20 cellular contexts compared by ENCODE assay signal in genomic region chr1:37949524-37950152, GRCh38. TPM values are rescaled to one million over a fixed set of nuclear protein-coding genes. Genes with fewer than 3 reads are reported as not detected.
A peak's percentile ranks its signal among the peaks of the same experiment; 100 is the strongest.
DNase-seq lines count a peak whose midpoint lies in the region; ATAC-seq and TF ChIP-seq lines count a peak whose summit lies in the region.
"Had no signal": no experiment of that assay in that cellular context is flagged by ENCODE, and none has a peak within 500 bp of the region (broad histone marks: within the 10 kb centered on the region; RNA-seq: fewer than 3 reads in every experiment).

No MANE protein-coding gene starts in this region.

- in situ Hi-C loops in IMR-90 (cut with MboI; ENCODE audit: low sequenced_read_pairs) = no loop called here

- H3K4me1 ChIP-seq in IMR-90 (ENCODE audit: control insufficient read depth, insufficient read depth, low read length) (peaks cover 4% of the 10 kb centered on the region), spleen (peaks cover 0 to 38% (median 31%) of the 10 kb centered on the region in 6 donors)

- dilution Hi-C loops in IMR-90 (cut with HindIII; ENCODE audit: low sequenced_read_pairs, unreplicated experiment) = no loop called here

- H3K27ac Mint-ChIP-seq in activated naive CD8-positive, alpha-beta T cell treated with anti-CD3 and anti-CD28 coated beads, Interleukin-2, amount 10 ng/mL, durations not matched to agents 7 days and 5 days = no peak overlapping the region
- H3K27ac Mint-ChIP-seq in activated naive CD8-positive, alpha-beta T cell treated with anti-CD3 and anti-CD28 coated beads for 36 hours = no peak overlapping the region
- peak overlapping the region; percentile 97 for H3K27ac Mint-ChIP-seq in dendritic cell treated with granulocyte-macrophage colony-stimulating factor and Interleukin-4, amounts not matched to agents 40 ng/mL and 50 ng/mL, for 4 days
- H3K27ac Mint-ChIP-seq in stimulated activated memory B cell treated with anti-CD40 and anti-IgM and Interleukin-4, amounts not matched to agents 10 μg/mL and 1 μg/mL and 100 μg/mL, for 72 hours = peak overlapping the region; percentile 61

- H4K20me1 ChIP-seq in IMR-90 (ENCODE audit: insufficient read depth, low read length) = no peaks in the 10 kb centered on the region
- H4K20me1 ChIP-seq: BLaER1 had no signal

- no peak overlapping the region for H2BK20ac ChIP-seq in IMR-90 (ENCODE audit: low read depth, low read length)

- H3K9me3 ChIP-seq in IMR-90 (ENCODE audit: control insufficient read depth, insufficient read depth, low read length) (no peaks in the 10 kb centered on the region), spleen (no peaks in the 10 kb centered on the region)
- H3K9me3 ChIP-seq: BLaER1 had no signal

- no peak overlapping the region for H3K27ac ChIP-seq in IMR-90 (ENCODE audit: insufficient read depth, low read length)
- H3K27ac ChIP-seq in spleen = no peak overlapping the region
- H3K27ac ChIP-seq: BLaER1, KMS-11 had no signal

- CTCF ChIA-PET in IMR-90 (lab: Yijun Ruan, JAX) = interaction anchor here (1.3 kb wide), 1 partner anchor 8 kb away, joined by 4 read pairs; no protein-coding TSS in a partner anchor

- H3K9me1 ChIP-seq in IMR-90 (ENCODE audit: insufficient read depth, low read length) = peaks cover 18% of the 10 kb centered on the region

- TF ChIP-seq POLR2A in IMR-90 (IDR thresholded peaks at IDR 0.05; ENCODE audit: low read depth, low read length) (no peak), spleen (IDR thresholded peaks at IDR 0.05) (no peak)

- H3K27me3 ChIP-seq in IMR-90 (ENCODE audit: control insufficient read depth, insufficient read depth, low read length) (no peaks in the 10 kb centered on the region), spleen (replicated peaks in 1 of 7) (no peaks in the 10 kb centered on the region)
- H3K27me3 ChIP-seq: BLaER1 had no signal

- no CpG with 5 or more reads among the region's 6 CpGs for WGBS in IMR-90 (ENCODE audit: extremely low coverage in 2 of 2, insufficient read length in 1 of 2), 2 experiments
- WGBS in spleen, 5 donors = 66 to 85% (median 75%) methylated on average over 4 to 6 of the region's 6 CpGs

- ATAC-seq in activated naive CD8-positive, alpha-beta T cell treated with anti-CD3 and anti-CD28 coated beads, Interleukin-2, amount 10 ng/mL, durations not matched to agents 7 days and 5 days (ENCODE audit: low read depth) = no peak
- no peak for ATAC-seq in IMR-90 (ENCODE audit: low read depth)
- ATAC-seq in stimulated activated memory B cell treated with anti-CD40 and anti-IgM and Interleukin-4, amounts not matched to agents 10 μg/mL and 1 μg/mL and 100 μg/mL, for 72 hours = no peak
- no peak for ATAC-seq in GM18519 (IDR thresholded peaks at IDR 0.05; ENCODE audit: low FRiP score, unreplicated experiment)
- ATAC-seq: GM12878, PC-3 had no signal

- H2AFZ ChIP-seq in IMR-90 (replicated peaks; ENCODE audit: low read length, poor library complexity) = no peak overlapping the region

- no peak overlapping the region for H2BK120ac ChIP-seq in IMR-90 (ENCODE audit: low read depth, low read length)

- peaks cover 6 to 30% of the 10 kb centered on the region in 2 experiments for H3K79me1 ChIP-seq in IMR-90 (ENCODE audit: low read depth in 1 of 2, low read length in 2 of 2)

- no TSS peak for BruUV-seq in IMR-90 (replicated peaks; lab: Mats Ljungman, UMichigan)

- H3K4me1 Mint-ChIP-seq in activated naive CD8-positive, alpha-beta T cell treated with anti-CD3 and anti-CD28 coated beads, Interleukin-2, amount 10 ng/mL, durations not matched to agents 7 days and 5 days = peaks cover 15% of the 10 kb centered on the region
- peaks cover 19% of the 10 kb centered on the region for H3K4me1 Mint-ChIP-seq in activated naive CD8-positive, alpha-beta T cell treated with anti-CD3 and anti-CD28 coated beads for 36 hours
- peaks cover 64% of the 10 kb centered on the region for H3K4me1 Mint-ChIP-seq in dendritic cell treated with granulocyte-macrophage colony-stimulating factor and Interleukin-4, amounts not matched to agents 40 ng/mL and 50 ng/mL, for 4 days (ENCODE audit: low read depth)
- peaks cover 57% of the 10 kb centered on the region for H3K4me1 Mint-ChIP-seq in stimulated activated memory B cell treated with anti-CD40 and anti-IgM and Interleukin-4, amounts not matched to agents 10 μg/mL and 1 μg/mL and 100 μg/mL, for 72 hours

- no peak overlapping the region for H4K91ac ChIP-seq in IMR-90 (ENCODE audit: insufficient read depth, low read depth, low read length)

- no peak overlapping the region for H3K23ac ChIP-seq in IMR-90 (ENCODE audit: low read depth, low read length)

- no peak overlapping the region for H4K5ac ChIP-seq in IMR-90 (ENCODE audit: low read depth, low read length)

- POLR2A ChIA-PET in activated naive CD8-positive, alpha-beta T cell treated with anti-CD3 and anti-CD28 coated beads, Interleukin-2, amount 10 ng/mL, durations not matched to agents 7 days and 5 days (lab: Charles Lee) = interaction anchor here (0.8 to 1.9 kb wide), 4 partner anchors 9 to 24 kb away, joined by 3 to 9 read pairs (median 4); no protein-coding TSS in a partner anchor
- POLR2A ChIA-PET in IMR-90 (lab: Charles Lee; ENCODE audit: unreplicated experiment) = no interaction called here

- no peak overlapping the region for H2BK5ac ChIP-seq in IMR-90 (ENCODE audit: low read depth, low read length, poor library complexity, severe bottlenecking)

- no peak overlapping the region for H3K4ac ChIP-seq in IMR-90 (ENCODE audit: low read depth, low read length)

- H3K27me3 Mint-ChIP-seq in activated naive CD8-positive, alpha-beta T cell treated with anti-CD3 and anti-CD28 coated beads, Interleukin-2, amount 10 ng/mL, durations not matched to agents 7 days and 5 days = no peaks in the 10 kb centered on the region
- no peaks in the 10 kb centered on the region for H3K27me3 Mint-ChIP-seq in activated naive CD8-positive, alpha-beta T cell treated with anti-CD3 and anti-CD28 coated beads for 36 hours
- no peaks in the 10 kb centered on the region for H3K27me3 Mint-ChIP-seq in dendritic cell treated with granulocyte-macrophage colony-stimulating factor and Interleukin-4, amounts not matched to agents 40 ng/mL and 50 ng/mL, for 4 days
- no peaks in the 10 kb centered on the region for H3K27me3 Mint-ChIP-seq in stimulated activated memory B cell treated with anti-CD40 and anti-IgM and Interleukin-4, amounts not matched to agents 10 μg/mL and 1 μg/mL and 100 μg/mL, for 72 hours

- no peak for TF ChIP-seq CTCF in IMR-90 (conservative IDR thresholded peaks at IDR 0.05; ENCODE audit: low read depth, low read length)
- TF ChIP-seq CTCF in spleen (IDR thresholded peaks at IDR 0.05 in 8 of 11, conservative IDR thresholded peaks at IDR 0.05 in 3 of 11) = no peak

- no peaks in the 10 kb centered on the region for H3K36me3 Mint-ChIP-seq in activated naive CD8-positive, alpha-beta T cell treated with anti-CD3 and anti-CD28 coated beads, Interleukin-2, amount 10 ng/mL, durations not matched to agents 7 days and 5 days
- no peaks in the 10 kb centered on the region for H3K36me3 Mint-ChIP-seq in activated naive CD8-positive, alpha-beta T cell treated with anti-CD3 and anti-CD28 coated beads for 36 hours
- H3K36me3 Mint-ChIP-seq in dendritic cell treated with granulocyte-macrophage colony-stimulating factor and Interleukin-4, amounts not matched to agents 40 ng/mL and 50 ng/mL, for 4 days (ENCODE audit: low read depth) = peaks cover 15% of the 10 kb centered on the region
- no peaks in the 10 kb centered on the region for H3K36me3 Mint-ChIP-seq in stimulated activated memory B cell treated with anti-CD40 and anti-IgM and Interleukin-4, amounts not matched to agents 10 μg/mL and 1 μg/mL and 100 μg/mL, for 72 hours

- H3K18ac ChIP-seq in IMR-90 (ENCODE audit: low read depth, low read length) = no peak overlapping the region

- H3K4me2 ChIP-seq in IMR-90 (ENCODE audit: low read depth, low read length) = no peak overlapping the region
- H3K4me2 ChIP-seq: BLaER1, KMS-11 had no signal

- H3K56ac ChIP-seq in IMR-90 (ENCODE audit: extremely low read depth, insufficient read depth, low read length) = no peak overlapping the region

- H3K9me3 Mint-ChIP-seq in activated naive CD8-positive, alpha-beta T cell treated with anti-CD3 and anti-CD28 coated beads, Interleukin-2, amount 10 ng/mL, durations not matched to agents 7 days and 5 days = no peaks in the 10 kb centered on the region
- H3K9me3 Mint-ChIP-seq in activated naive CD8-positive, alpha-beta T cell treated with anti-CD3 and anti-CD28 coated beads for 36 hours = no peaks in the 10 kb centered on the region
- no peaks in the 10 kb centered on the region for H3K9me3 Mint-ChIP-seq in dendritic cell treated with granulocyte-macrophage colony-stimulating factor and Interleukin-4, amounts not matched to agents 40 ng/mL and 50 ng/mL, for 4 days
- H3K9me3 Mint-ChIP-seq in stimulated activated memory B cell treated with anti-CD40 and anti-IgM and Interleukin-4, amounts not matched to agents 10 μg/mL and 1 μg/mL and 100 μg/mL, for 72 hours = no peaks in the 10 kb centered on the region
- H3K9me3 Mint-ChIP-seq: CD8-positive, alpha-beta memory T cell had no signal

- H3K9ac ChIP-seq in IMR-90 (ENCODE audit: low read depth, low read length) = no peak overlapping the region
- H3K9ac ChIP-seq: BLaER1, KMS-11 had no signal

- H2AK9ac ChIP-seq in IMR-90 (replicated peaks; ENCODE audit: low read depth, low read length, poor library complexity) = peak overlapping the region; percentile 52

- H3K4me3 Mint-ChIP-seq in activated naive CD8-positive, alpha-beta T cell treated with anti-CD3 and anti-CD28 coated beads, Interleukin-2, amount 10 ng/mL, durations not matched to agents 7 days and 5 days = no peak overlapping the region
- no peak overlapping the region for H3K4me3 Mint-ChIP-seq in activated naive CD8-positive, alpha-beta T cell treated with anti-CD3 and anti-CD28 coated beads for 36 hours
- H3K4me3 Mint-ChIP-seq in dendritic cell treated with granulocyte-macrophage colony-stimulating factor and Interleukin-4, amounts not matched to agents 40 ng/mL and 50 ng/mL, for 4 days = no peak overlapping the region
- H3K4me3 Mint-ChIP-seq in stimulated activated memory B cell treated with anti-CD40 and anti-IgM and Interleukin-4, amounts not matched to agents 10 μg/mL and 1 μg/mL and 100 μg/mL, for 72 hours = no peak overlapping the region
- H3K4me3 Mint-ChIP-seq: CD8-positive, alpha-beta memory T cell had no signal

- intact Hi-C loops in IMR-90 (cut with micrococcal nuclease) (no loop called here), spleen (cut with DNase I; ENCODE audit: low total_unique reads) (no loop called here)
- intact Hi-C loops in dendritic cell treated with granulocyte-macrophage colony-stimulating factor and Interleukin-4, amounts not matched to agents 40 ng/mL and 50 ng/mL, for 4 days (cut with micrococcal nuclease) = no loop called here

- no peak for TF ChIP-seq RAD21 in IMR-90 (IDR thresholded peaks at IDR 0.05; ENCODE audit: low read length)

- H4K8ac ChIP-seq in IMR-90 (ENCODE audit: low read depth in 2 of 2, low read length in 2 of 2) = no peak overlapping the region

- H2AK5ac ChIP-seq in IMR-90 (ENCODE audit: low read depth, low read length) = no peak overlapping the region

- no peak overlapping the region for H2BK15ac ChIP-seq in IMR-90 (ENCODE audit: low read depth, low read length)

- DNase-seq in activated naive CD8-positive, alpha-beta T cell treated with anti-CD3 and anti-CD28 coated beads, Interleukin-2, amount 10 ng/mL, durations not matched to agents 7 days and 5 days = peak; percentile 26
- no peak for DNase-seq in activated naive CD8-positive, alpha-beta T cell treated with anti-CD3 and anti-CD28 coated beads for 36 hours
- DNase-seq in IMR-90 (no peak), putamen (ENCODE audit: low spot score) (no peak), spleen (no peak)
- DNase-seq: CD8-positive, alpha-beta memory T cell; DMS79 treated with DMSO at 0.1 percent for 48 hours; GDM1; HCEC 1CT; NCI-H1048; NCI-H146; NCI-H2081; NCI-H774; PC-3 had no signal

- H3K4me3 ChIP-seq in IMR-90 (ENCODE audit: insufficient read depth, low read depth, low read length) (no peak overlapping the region), spleen (no peak overlapping the region)
- H3K4me3 ChIP-seq: BLaER1, GM12878 had no signal

- H3K14ac ChIP-seq in IMR-90 (replicated peaks; ENCODE audit: low read depth, low read length) = no peak overlapping the region

- H3K36me3 ChIP-seq in IMR-90 (ENCODE audit: control insufficient read depth, insufficient read depth, low read length) (peaks cover 3% of the 10 kb centered on the region), spleen (peaks cover 0 to 6% (median 0%) of the 10 kb centered on the region in 6 donors)
- H3K36me3 ChIP-seq: BLaER1 had no signal

RNA-seq across cellular contexts. Expression of gene INPP5B, which starts 2.8 kb away (rescaled TPM):
- 10 to 100 TPM; 44.0 to 48.8 TPM for total RNA-seq in activated naive CD8-positive, alpha-beta T cell treated with anti-CD3 and anti-CD28 coated beads, Interleukin-2, amount 10 ng/mL, durations not matched to agents 7 days and 5 days
- 10 to 100 TPM; 26.6 to 27.7 TPM for total RNA-seq in activated naive CD8-positive, alpha-beta T cell treated with anti-CD3 and anti-CD28 coated beads for 36 hours
- total RNA-seq in IMR-90 (2012; rRNA removed) = 17.2 and 20.4 TPM in 2 replicates
- 8.0 and 9.4 TPM in 2 replicates for polyA plus RNA-seq in IMR-90 (2012; rRNA removed)
- polyA plus RNA-seq in IMR-90 (2012; cell fraction: cytosol; rRNA removed) = 4.2 and 4.5 TPM in 2 replicates
- 11.0 and 21.5 TPM in 2 replicates for polyA plus RNA-seq in IMR-90 (2012; cell fraction: nucleus; rRNA removed; ENCODE audit: low replicate concordance)
- total RNA-seq in spleen = 10 to 100 TPM; 31.0 to 70.7 (median 45.0) TPM
- polyA plus RNA-seq in spleen = 10 to 100 TPM; 11.4 to 27.5 (median 19.0) TPM

RNA-seq across cellular contexts. Expression of gene SF3A3, which starts 40.2 kb away (rescaled TPM):
- total RNA-seq in activated naive CD8-positive, alpha-beta T cell treated with anti-CD3 and anti-CD28 coated beads, Interleukin-2, amount 10 ng/mL, durations not matched to agents 7 days and 5 days = 10 to 100 TPM; 67.8 to 70.9 TPM
- total RNA-seq in activated naive CD8-positive, alpha-beta T cell treated with anti-CD3 and anti-CD28 coated beads for 36 hours = 100 to 1,000 TPM; 121 to 125 TPM
- total RNA-seq in IMR-90 (2012; rRNA removed) (90.0 and 109 TPM in 2 replicates), spleen (10 to 100 TPM; 44.5 to 64.3 (median 53.6) TPM)
- polyA plus RNA-seq in IMR-90 (2012; rRNA removed) (35.7 and 39.9 TPM in 2 replicates), spleen (10 to 100 TPM; 19.7 to 24.9 (median 22.1) TPM)
- 7.2 and 42.6 TPM in 2 replicates for polyA plus RNA-seq in IMR-90 (2012; cell fraction: cytosol; rRNA removed)
- 10.4 and 48.2 TPM in 2 replicates for polyA plus RNA-seq in IMR-90 (2012; cell fraction: nucleus; rRNA removed; ENCODE audit: low replicate concordance)

RNA-seq across cellular contexts. Expression of gene FHL3, which starts 55.7 kb away (rescaled TPM):
- total RNA-seq in activated naive CD8-positive, alpha-beta T cell treated with anti-CD3 and anti-CD28 coated beads, Interleukin-2, amount 10 ng/mL, durations not matched to agents 7 days and 5 days = 10 to 100 TPM; 14.6 to 14.7 TPM
- 10 to 100 TPM; 26.5 to 27.7 TPM for total RNA-seq in activated naive CD8-positive, alpha-beta T cell treated with anti-CD3 and anti-CD28 coated beads for 36 hours
- 7.2 and 11.5 TPM in 2 replicates for total RNA-seq in IMR-90 (2012; rRNA removed)
- 26.0 and 27.1 TPM in 2 replicates for polyA plus RNA-seq in IMR-90 (2012; rRNA removed)
- 25.2 and 47.0 TPM in 2 replicates for polyA plus RNA-seq in IMR-90 (2012; cell fraction: cytosol; rRNA removed)
- polyA plus RNA-seq in IMR-90 (2012; cell fraction: nucleus; rRNA removed; ENCODE audit: low replicate concordance) = 24.2 and 52.9 TPM in 2 replicates
- total RNA-seq in spleen = 10 to 100 TPM; 13.0 to 39.9 (median 19.5) TPM
- 10 to 100 TPM in 1 of 3 donors, 1 to 10 TPM in 2; 8.6 to 14.0 (median 9.3) TPM for polyA plus RNA-seq in spleen

Comparison
In these comparisons a context has a peak if more than half of its experiments do, and no peak if none do; other contexts are left out.
1. H3K27ac Mint-ChIP-seq: peak in dendritic cell treated with granulocyte-macrophage colony-stimulating factor and Interleukin-4, amounts not matched to agents 40 ng/mL and 50 ng/mL, for 4 days (single experiment) and stimulated activated memory B cell treated with anti-CD40 and anti-IgM and Interleukin-4, amounts not matched to agents 10 μg/mL and 1 μg/mL and 100 μg/mL, for 72 hours (single experiment); none in activated naive CD8-positive, alpha-beta T cell treated with anti-CD3 and anti-CD28 coated beads, Interleukin-2, amount 10 ng/mL, durations not matched to agents 7 days and 5 days (single experiment) and activated naive CD8-positive, alpha-beta T cell treated with anti-CD3 and anti-CD28 coated beads for 36 hours (single experiment).